19 cellular contexts compared by ENCODE assay signal in genomic region chr1:62266217-62266616, GRCh38. TPM values are rescaled to one million over a fixed set of nuclear protein-coding genes. Genes with fewer than 3 reads are reported as not detected.
A peak's percentile ranks its signal among the peaks of the same experiment; 100 is the strongest.
DNase-seq lines count a peak whose midpoint lies in the region; ATAC-seq, FAIRE-seq and TF ChIP-seq lines count a peak whose summit lies in the region.
"Had no signal": no experiment of that assay in that cellular context is flagged by ENCODE, and none has a peak within 500 bp of the region (broad histone marks: within the 10 kb centered on the region; RNA-seq: fewer than 3 reads in every experiment).

No MANE protein-coding gene starts in this region.

- H3K36me3 ChIP-seq in breast epithelium (no peaks in the 10 kb centered on the region), gastroesophageal sphincter (no peaks in the 10 kb centered on the region), transverse colon (no peaks in the 10 kb centered on the region)

- no peaks in the 10 kb centered on the region for H3K27me3 Mint-ChIP-seq in MCF 10A (ENCODE audit: insufficient read depth, unreplicated experiment)
- H3K27me3 Mint-ChIP-seq in nephron (ENCODE audit: low read depth): peaks cover 4% of the 10 kb centered on the region

- H3K4me1 ChIP-seq in breast epithelium (no peaks in the 10 kb centered on the region), gastroesophageal sphincter (no peaks in the 10 kb centered on the region), transverse colon (no peaks in the 10 kb centered on the region)

- TF ChIP-seq POLR2A in breast epithelium (IDR thresholded peaks at IDR 0.05) (no peak), gastroesophageal sphincter (IDR thresholded peaks at IDR 0.05) (no peak), transverse colon (IDR thresholded peaks at IDR 0.05) (no peak)

- FAIRE-seq in urothelium cell line (lab: Jason Lieb, UNC): peak; percentile 96
- FAIRE-seq: GM19239 had no signal

- TF ChIP-seq CTCF in MCF 10A (IDR thresholded peaks at IDR 0.05; ENCODE audit: unreplicated experiment) (no peak), breast epithelium (IDR thresholded peaks at IDR 0.05) (no peak), gastroesophageal sphincter (IDR thresholded peaks at IDR 0.05) (no peak), nephron (IDR thresholded peaks at IDR 0.05; ENCODE audit: unreplicated experiment in 3 of 3) (no peak), transverse colon (IDR thresholded peaks at IDR 0.05) (no peak)

- intact Hi-C loops in MCF 10A (cut with micrococcal nuclease): no loop called here
- intact Hi-C loops in breast epithelium (cut with DNase I; ENCODE audit: low total_unique reads): no loop called here
- intact Hi-C loops in transverse colon (cut with DNase I; ENCODE audit: low total_unique reads): no loop called here

- H3K9me3 ChIP-seq in breast epithelium (no peaks in the 10 kb centered on the region), gastroesophageal sphincter (no peaks in the 10 kb centered on the region), transverse colon (no peaks in the 10 kb centered on the region)

- TF ChIP-seq EP300 in gastroesophageal sphincter (IDR thresholded peaks at IDR 0.05) (no peak), transverse colon (IDR thresholded peaks at IDR 0.05; ENCODE audit: low read depth) (no peak)

- BruUV-seq in MCF 10A (replicated peaks; lab: Mats Ljungman, UMichigan): no TSS peak

- no peaks in the 10 kb centered on the region for H3K36me3 Mint-ChIP-seq in MCF 10A (ENCODE audit: insufficient read depth, unreplicated experiment)
- H3K36me3 Mint-ChIP-seq in nephron (ENCODE audit: low read depth): peaks cover 9% of the 10 kb centered on the region
- H3K36me3 Mint-ChIP-seq: CD14-positive monocyte had no signal

- H3K4me3 ChIP-seq in breast epithelium (no peak overlapping the region), gastroesophageal sphincter (no peak overlapping the region), transverse colon (no peak overlapping the region)

- CTCF ChIA-PET in MCF 10A (lab: Yijun Ruan, JAX): interaction anchor here (0.7 kb wide), 1 partner anchor 20 kb away, joined by 3 read pairs; no protein-coding TSS in a partner anchor

- H3K27ac Mint-ChIP-seq in MCF 10A (ENCODE audit: low read depth, unreplicated experiment): peak overlapping the region; percentile 17
- H3K27ac Mint-ChIP-seq in nephron: peak overlapping the region in 2 of 3 experiments; percentile 7 to 13
- H3K27ac Mint-ChIP-seq: CD14-positive monocyte had no signal

- no peaks in the 10 kb centered on the region for H3K27me3 ChIP-seq in breast epithelium
- no peaks in the 10 kb centered on the region for H3K27me3 ChIP-seq in gastroesophageal sphincter
- no peaks in the 10 kb centered on the region for H3K27me3 ChIP-seq in transverse colon

- H3K27ac ChIP-seq in breast epithelium (no peak overlapping the region), gastroesophageal sphincter (no peak overlapping the region), transverse colon (no peak overlapping the region)

- DNase-seq in MCF 10A (ENCODE audit: unreplicated experiment) (no peak), breast epithelium (ENCODE audit: low spot score in 2 of 2) (no peak), urothelium cell line (ENCODE audit: low spot score) (no peak), hepatic stellate cell (ENCODE audit: low spot score) (no peak), transverse colon (no peak), hippocampal formation (lab: John Stamatoyannopoulos, UW) (no peak)
- DNase-seq: 8988T, GDM1, HCEC 1CT, NCI-H1105 treated with DMSO at 0.1 percent for 48 hours, NCI-H1694 treated with DMSO at 0.1 percent for 48 hours, NCI-H2227 treated with DMSO at 0.1 percent for 48 hours, NCI-H510A treated with DMSO at 0.1 percent for 48 hours, NCI-H82, SHP77 had no signal

- peak; percentile 31 for ATAC-seq in gastroesophageal sphincter

- in situ Hi-C loops in transverse colon (cut with MboI; ENCODE audit: low pct_ligation_motif_present in 1 of 4, low pct_unique_long_range_greater_than_20kb in 1 of 4, low sequenced_read_pairs in 3 of 4): no loop called here

- H3K9me3 Mint-ChIP-seq in MCF 10A (ENCODE audit: unreplicated experiment) (no peaks in the 10 kb centered on the region), nephron (no peaks in the 10 kb centered on the region)
- H3K9me3 Mint-ChIP-seq: CD14-positive monocyte had no signal

- WGBS in gastroesophageal sphincter (ENCODE audit: low coverage in 1 of 2), 2 donors: 93 to 94% methylated on average over 2 to 3 of the region's 3 CpGs
- WGBS in transverse colon (ENCODE audit: low coverage in 1 of 2), 2 donors: 83 to 98% methylated on average over 2 to 3 of the region's 3 CpGs

- H3K4me3 Mint-ChIP-seq in MCF 10A (ENCODE audit: unreplicated experiment): no peak overlapping the region
- H3K4me3 Mint-ChIP-seq in nephron: no peak overlapping the region
- H3K4me3 Mint-ChIP-seq: CD14-positive monocyte had no signal

- POLR2A ChIA-PET in MCF 10A (lab: Yijun Ruan, JAX): no interaction called here

- H3K4me1 Mint-ChIP-seq in MCF 10A (ENCODE audit: insufficient read depth, unreplicated experiment): no peaks in the 10 kb centered on the region
- peaks cover 30% of the 10 kb centered on the region for H3K4me1 Mint-ChIP-seq in nephron

RNA-seq across cellular contexts. Expression of gene KANK4, which starts 53.0 kb away (rescaled TPM):
- total RNA-seq in MCF 10A (2022) (0.20 and 0.51 TPM in 2 replicates), breast epithelium (1 to 10 TPM in 1 of 3 donors, under 1 TPM in 2; 0.48 to 1.6 (median 0.66) TPM), gastroesophageal sphincter (under 1 TPM; 0.16 to 0.73 (median 0.29) TPM), transverse colon (1 to 10 TPM in 2 of 4 donors, not detected in 2; 1.2 to 1.3 TPM)
